29 cellular contexts compared by ENCODE assay signal in the genomic region with DNA sequence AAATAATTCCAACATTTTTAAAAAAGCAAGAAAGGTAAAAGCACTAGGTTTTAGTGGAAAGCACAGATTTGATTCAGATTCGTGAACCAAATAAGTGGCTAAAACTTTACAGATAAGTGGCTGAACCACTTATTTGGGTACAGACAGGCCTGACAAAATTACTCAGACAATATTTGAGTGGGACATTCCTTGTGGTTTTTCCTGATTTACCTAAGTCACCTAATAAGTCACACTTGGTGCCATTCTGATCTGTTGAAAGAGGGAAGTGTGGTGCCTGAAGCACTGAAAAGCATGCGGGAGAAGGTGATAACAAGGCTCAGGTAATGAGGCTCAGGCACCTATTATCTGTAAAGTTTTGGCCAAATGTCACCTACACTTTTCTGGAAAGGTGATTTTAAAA.
DNase-seq lines count a peak whose midpoint lies in the region; ATAC-seq and TF ChIP-seq lines count a peak whose summit lies in the region.
"Had no signal": no experiment of that assay in that cellular context is flagged by ENCODE, and none has a peak within 500 bp of the region (broad histone marks: within the 10 kb centered on the region; RNA-seq: fewer than 3 reads in every experiment).

No MANE protein-coding gene starts in this region.

- no peak for TF ChIP-seq POLR2A in adrenal gland (IDR thresholded peaks at IDR 0.05)

- H3K23ac ChIP-seq in trophoblast cell (ENCODE audit: low read length), result no peak overlapping the region

- H3K14ac ChIP-seq in trophoblast cell (ENCODE audit: low read length), result no peak overlapping the region

- H2AFZ ChIP-seq in trophoblast cell (ENCODE audit: insufficient read depth, low read length, poor library complexity), result no peak overlapping the region
- H2AFZ ChIP-seq: neural progenitor cell, parathyroid adenoma had no signal

- no peak overlapping the region for H4K12ac ChIP-seq in trophoblast cell (ENCODE audit: low read depth, low read length)

- H3K4ac ChIP-seq in trophoblast cell (ENCODE audit: low read depth, low read length), result no peak overlapping the region

- no peak for ATAC-seq in WTC11
- ATAC-seq: activated CD4-positive, CD25-positive, alpha-beta regulatory T cell treated with anti-CD3 and anti-CD28 coated beads, Interleukin-2, amount 50 U/mL, for 24 hours had no signal

- no peaks in the 10 kb centered on the region for H3K9me3 Mint-ChIP-seq in WTC11
- H3K9me3 Mint-ChIP-seq: activated CD4-positive, alpha-beta memory T cell treated with anti-CD3 and anti-CD28 coated beads for 36 hours; neural progenitor cell had no signal

- no peak overlapping the region for H2BK12ac ChIP-seq in trophoblast cell (ENCODE audit: low read length)

- no peak overlapping the region for H4K91ac ChIP-seq in trophoblast cell (ENCODE audit: low read depth, low read length)

- no peak overlapping the region for H2AK5ac ChIP-seq in trophoblast cell (ENCODE audit: low read length)

- no peak overlapping the region for H3K4me2 ChIP-seq in trophoblast cell (ENCODE audit: low read length)
- H3K4me2 ChIP-seq: neural progenitor cell had no signal

- peak; percentile 10 for DNase-seq in ELR (ENCODE audit: low read depth)
- DNase-seq in adrenal gland, result no peak
- peak; percentile 73 for DNase-seq in kidney tubule cell (ENCODE audit: low spot score)
- DNase-seq in trophoblast cell, result peak; percentile 64 to 85
- DNase-seq in mucosa of gallbladder (ENCODE audit: low spot score), result no peak
- DNase-seq in WTC11 (ENCODE audit: low spot score), result no peak
- DNase-seq in amniotic stem cell (lab: John Stamatoyannopoulos, UW), result no peak
- DNase-seq in AG20443 (ENCODE audit: low spot score), result no peak
- DNase-seq: ACHN; activated CD4-positive, alpha-beta memory T cell treated with anti-CD3 and anti-CD28 coated beads for 36 hours; activated CD8-positive, alpha-beta memory T cell treated with anti-CD3 and anti-CD28 coated beads, Interleukin-2, amount 50 U/mL, for 48 hours; central memory CD4-positive, alpha-beta T cell; dermis blood vessel endothelial cell; DND-41; NCI-H1092; NCI-H1694 treated with DMSO at 0.1 percent for 48 hours; NCI-H2171; NCI-H526 treated with DMSO at 0.1 percent for 48 hours; Peyer's patch; spleen had no signal

- TF ChIP-seq CTCF in adrenal gland (IDR thresholded peaks at IDR 0.05), result no peak
- TF ChIP-seq CTCF in WTC11 (IDR thresholded peaks at IDR 0.05), result no peak

- H3K9me3 ChIP-seq in adrenal gland (replicated peaks in 1 of 3), result no peaks in the 10 kb centered on the region
- H3K9me3 ChIP-seq in trophoblast cell (ENCODE audit: insufficient read depth, low read depth, low read length), result no peaks in the 10 kb centered on the region
- H3K9me3 ChIP-seq: ascending aorta; BLaER1 treated with 17β-estradiol and CSF1 and Interleukin-3, amounts not matched to agents 10 nM and 100 nM; Peyer's patch; right atrium auricular region; spleen; tibial nerve had no signal

- peak overlapping the region; percentile 37 for H2BK5ac ChIP-seq in trophoblast cell (ENCODE audit: low read depth, low read length, poor library complexity)

- H2BK120ac ChIP-seq in trophoblast cell (ENCODE audit: insufficient read depth, low read length, poor library complexity), result no peak overlapping the region

- H3K9ac ChIP-seq in trophoblast cell (ENCODE audit: low read length), result no peak overlapping the region
- H3K9ac ChIP-seq: BLaER1 treated with 17β-estradiol and CSF1 and Interleukin-3, amounts not matched to agents 10 nM and 100 nM; neural progenitor cell; parathyroid adenoma had no signal

- H3K4me1 ChIP-seq in adrenal gland (replicated peaks in 1 of 2), result peaks cover 15 to 19% of the 10 kb centered on the region in 2 donors
- H3K4me1 ChIP-seq in trophoblast cell (ENCODE audit: control insufficient read depth in 1 of 2, insufficient read depth in 2 of 2, low read length in 2 of 2), result peaks cover 2 to 6% of the 10 kb centered on the region in 2 experiments
- H3K4me1 ChIP-seq: ascending aorta, neural progenitor cell, parathyroid adenoma, right atrium auricular region had no signal

- H4K8ac ChIP-seq in trophoblast cell (ENCODE audit: low read depth, low read length), result no peak overlapping the region

- CTCF ChIA-PET in WTC11 (lab: Charles Lee), result no interaction called here

- H3K4me3 ChIP-seq in adrenal gland (no peak overlapping the region), trophoblast cell (ENCODE audit: low read depth, low read length) (no peak overlapping the region)
- H3K4me3 ChIP-seq: ascending aorta; BLaER1 treated with 17β-estradiol and CSF1 and Interleukin-3, amounts not matched to agents 10 nM and 100 nM; neural progenitor cell; Peyer's patch; right atrium auricular region; spleen; tibial nerve had no signal

- peaks cover 7% of the 10 kb centered on the region for H3K79me1 ChIP-seq in trophoblast cell (ENCODE audit: low read length)

- no peaks in the 10 kb centered on the region for H3K36me3 ChIP-seq in adrenal gland (replicated peaks in 1 of 2)
- no peaks in the 10 kb centered on the region for H3K36me3 ChIP-seq in trophoblast cell (ENCODE audit: control insufficient read depth in 1 of 2, insufficient read depth in 2 of 2, low read length in 2 of 2)
- H3K36me3 ChIP-seq: ascending aorta; BLaER1 treated with 17β-estradiol and CSF1 and Interleukin-3, amounts not matched to agents 10 nM and 100 nM; neural progenitor cell; Peyer's patch; right atrium auricular region; spleen; tibial nerve had no signal

- intact Hi-C loops in adrenal gland (cut with DNase I), result no loop called here

- H3K36me3 Mint-ChIP-seq in WTC11, result no peaks in the 10 kb centered on the region
- H3K36me3 Mint-ChIP-seq: activated CD4-positive, alpha-beta memory T cell treated with anti-CD3 and anti-CD28 coated beads for 36 hours; neural progenitor cell had no signal

- H3K4me3 Mint-ChIP-seq in WTC11, result no peak overlapping the region
- H3K4me3 Mint-ChIP-seq: activated CD4-positive, alpha-beta memory T cell treated with anti-CD3 and anti-CD28 coated beads for 36 hours; activated naive CD8-positive, alpha-beta T cell; neural progenitor cell had no signal

- WGBS in adrenal gland, 4 donors, result 92 to 99% (median 95%) methylated on average over 2 of the region's 2 CpGs
- WGBS in trophoblast cell (ENCODE audit: extremely low coverage, insufficient coverage, insufficient read length), result no CpG with 5 or more reads among the region's 2 CpGs

- POLR2A ChIA-PET in WTC11 (lab: Charles Lee), result no interaction called here

- H3K27me3 ChIP-seq in adrenal gland (no peaks in the 10 kb centered on the region), trophoblast cell (ENCODE audit: insufficient read depth, low read length) (no peaks in the 10 kb centered on the region)
- H3K27me3 ChIP-seq: ascending aorta; BLaER1 treated with 17β-estradiol and CSF1 and Interleukin-3, amounts not matched to agents 10 nM and 100 nM; neural progenitor cell; Peyer's patch; right atrium auricular region; spleen; tibial nerve had no signal

- no peaks in the 10 kb centered on the region for H3K79me2 ChIP-seq in trophoblast cell (ENCODE audit: control insufficient read depth, insufficient read depth, low read length, poor library complexity)
- H3K79me2 ChIP-seq: parathyroid adenoma had no signal

- H3K18ac ChIP-seq in trophoblast cell (ENCODE audit: low read length), result no peak overlapping the region

- H3K27me3 Mint-ChIP-seq in WTC11 (ENCODE audit: low read depth), result no peaks in the 10 kb centered on the region
- H3K27me3 Mint-ChIP-seq: activated naive CD8-positive, alpha-beta T cell had no signal

- no peak overlapping the region; the same call in 1 of the 2 replicates for H3K27ac Mint-ChIP-seq in WTC11
- H3K27ac Mint-ChIP-seq: activated CD4-positive, alpha-beta memory T cell treated with anti-CD3 and anti-CD28 coated beads for 36 hours; activated naive CD8-positive, alpha-beta T cell; activated T-helper 2 cell treated with anti-CD3 and anti-CD28 coated beads, Interferon-gamma antibody, Interleukin-2, Interleukin-4, amounts not matched to agents 10 μg/mL and 5 μg/mL and 100 μg/mL, durations not matched to agents 14 hours and 24 hours and 36 hours; neural progenitor cell had no signal

- peaks cover 4% of the 10 kb centered on the region for H3K4me1 Mint-ChIP-seq in WTC11
- H3K4me1 Mint-ChIP-seq: neural progenitor cell had no signal

- H3K27ac ChIP-seq in adrenal gland (peak overlapping the region in 3 of 5 donors; percentile 14 to 74 (median 45)), trophoblast cell (ENCODE audit: low read depth, low read length) (peak overlapping the region; percentile 20)
- H3K27ac ChIP-seq: ascending aorta; BLaER1 treated with 17β-estradiol and CSF1 and Interleukin-3, amounts not matched to agents 10 nM and 100 nM; neural progenitor cell; parathyroid adenoma; Peyer's patch; right atrium auricular region; spleen; tibial nerve had no signal

TF ChIP-seq in WTC11, 78 proteins besides CTCF, POLR2A, EP300 and RAD21:
- TF ChIP-seq, protein P1, sequence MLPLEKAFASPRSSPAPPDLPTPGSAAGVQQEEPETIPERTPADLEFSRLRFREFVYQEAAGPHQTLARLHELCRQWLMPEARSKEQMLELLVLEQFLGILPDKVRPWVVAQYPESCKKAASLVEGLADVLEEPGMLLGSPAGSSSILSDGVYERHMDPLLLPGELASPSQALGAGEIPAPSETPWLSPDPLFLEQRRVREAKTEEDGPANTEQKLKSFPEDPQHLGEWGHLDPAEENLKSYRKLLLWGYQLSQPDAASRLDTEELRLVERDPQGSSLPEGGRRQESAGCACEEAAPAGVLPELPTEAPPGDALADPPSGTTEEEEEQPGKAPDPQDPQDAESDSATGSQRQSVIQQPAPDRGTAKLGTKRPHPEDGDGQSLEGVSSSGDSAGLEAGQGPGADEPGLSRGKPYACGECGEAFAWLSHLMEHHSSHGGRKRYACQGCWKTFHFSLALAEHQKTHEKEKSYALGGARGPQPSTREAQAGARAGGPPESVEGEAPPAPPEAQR (CRISPR knock-in tag; IDR thresholded peaks at IDR 0.05), result no peak
- TF ChIP-seq, protein P2, sequence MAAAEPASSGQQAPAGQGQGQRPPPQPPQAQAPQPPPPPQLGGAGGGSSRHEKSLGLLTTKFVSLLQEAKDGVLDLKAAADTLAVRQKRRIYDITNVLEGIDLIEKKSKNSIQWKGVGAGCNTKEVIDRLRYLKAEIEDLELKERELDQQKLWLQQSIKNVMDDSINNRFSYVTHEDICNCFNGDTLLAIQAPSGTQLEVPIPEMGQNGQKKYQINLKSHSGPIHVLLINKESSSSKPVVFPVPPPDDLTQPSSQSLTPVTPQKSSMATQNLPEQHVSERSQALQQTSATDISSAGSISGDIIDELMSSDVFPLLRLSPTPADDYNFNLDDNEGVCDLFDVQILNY (CRISPR knock-in tag; IDR thresholded peaks at IDR 0.05), result no peak
- no peak for TF ChIP-seq SP1 (CRISPR knock-in tag; conservative IDR thresholded peaks at IDR 0.05)
- no peak for TF ChIP-seq OVOL2 (CRISPR knock-in tag; IDR thresholded peaks at IDR 0.05; ENCODE audit: borderline replicate concordance)
TF ChIP-seq in WTC11: peak in this region for 0.

Comparison
In these comparisons a context has a peak if more than half of its experiments do, and no peak if none do; other contexts are left out.
1. DNase-seq: peak in ELR (single experiment), kidney tubule cell (single experiment) and trophoblast cell (2 of 2); none in adrenal gland (0 of 7), mucosa of gallbladder (single experiment), WTC11 (single experiment), amniotic stem cell (single experiment) and AG20443 (single experiment).